In genomic region chr13:46595136-46595917, GRCh38 we compare ENCODE assay signal across 1 cellular context.
TF ChIP-seq lines count a peak whose summit lies in the region.

No MANE protein-coding gene starts in this region.

TF ChIP-seq in WTC11, 78 proteins besides CTCF, POLR2A, EP300 and RAD21 (continued from another document):
- TF ChIP-seq AFF4 (CRISPR knock-in tag; IDR thresholded peaks at IDR 0.05; ENCODE audit: borderline replicate concordance) (no peak), KAT7 (CRISPR knock-in tag; IDR thresholded peaks at IDR 0.05; ENCODE audit: borderline replicate concordance) (no peak), ZNF281 (CRISPR knock-in tag; IDR thresholded peaks at IDR 0.05) (no peak), SOX15 (CRISPR knock-in tag; IDR thresholded peaks at IDR 0.05) (no peak), HMGA2 (CRISPR knock-in tag; IDR thresholded peaks at IDR 0.05) (no peak), ZNF416 (CRISPR knock-in tag; IDR thresholded peaks at IDR 0.05) (no peak), GABPB1 (CRISPR knock-in tag; IDR thresholded peaks at IDR 0.05) (no peak), USF1 (CRISPR knock-in tag; IDR thresholded peaks at IDR 0.05) (no peak), ZNF425 (CRISPR knock-in tag; conservative IDR thresholded peaks at IDR 0.05) (no peak), ZSCAN18 (CRISPR knock-in tag; IDR thresholded peaks at IDR 0.05) (no peak), CREM (CRISPR knock-in tag; IDR thresholded peaks at IDR 0.05) (no peak), STAT6 (CRISPR knock-in tag; conservative IDR thresholded peaks at IDR 0.05; ENCODE audit: low read depth) (no peak), TP53 (CRISPR knock-in tag; IDR thresholded peaks at IDR 0.05) (no peak), ATF3 (CRISPR knock-in tag; conservative IDR thresholded peaks at IDR 0.05) (no peak), ELF4 (CRISPR knock-in tag; IDR thresholded peaks at IDR 0.05; ENCODE audit: low read depth) (no peak), RELA (CRISPR knock-in tag; IDR thresholded peaks at IDR 0.05; ENCODE audit: borderline replicate concordance) (no peak), CBFB (CRISPR knock-in tag; IDR thresholded peaks at IDR 0.05; ENCODE audit: low read depth) (no peak), ZNF532 (CRISPR knock-in tag; IDR thresholded peaks at IDR 0.05; ENCODE audit: borderline replicate concordance) (no peak)
